ENCODE assay signal across 8 cellular contexts in genomic region chr17:65557349-65558310, GRCh38. TPM values are rescaled to one million over a fixed set of nuclear protein-coding genes. Genes with fewer than 3 reads are reported as not detected.
DNase-seq lines count a peak whose midpoint lies in the region; ATAC-seq and TF ChIP-seq lines count a peak whose summit lies in the region.

No MANE protein-coding gene starts in this region.

- H3K9me3 ChIP-seq in MM.1S (replicated peaks; ENCODE audit: insufficient read depth, low read length) (no peaks in the 10 kb centered on the region), colonic mucosa (no peaks in the 10 kb centered on the region)

- H3K4me2 ChIP-seq in MM.1S (ENCODE audit: low read depth, low read length) = peak overlapping the region; percentile 76

- TF ChIP-seq CTCF in MM.1S (IDR thresholded peaks at IDR 0.05; ENCODE audit: low read length) = no peak
- no peak for TF ChIP-seq CTCF in colonic mucosa (IDR thresholded peaks at IDR 0.05)
- no peak for TF ChIP-seq CTCF in omental fat pad (IDR thresholded peaks at IDR 0.05)

- DNase-seq in Caki2 (ENCODE audit: low read depth) (peak; percentile 78), MM.1S (no peak), colonic mucosa (peak; percentile 53), non-pigmented ciliary epithelial cell (ENCODE audit: low read depth) (peak; percentile 41), omental fat pad (ENCODE audit: low spot score) (no peak), Kasumi-1 (lab: John Stamatoyannopoulos, UW) (no peak)

- no peak overlapping the region for H3K4me3 ChIP-seq in MM.1S (ENCODE audit: low read length)
- peak overlapping the region; percentile 86 for H3K4me3 ChIP-seq in colonic mucosa

- intact Hi-C loops in colonic mucosa (cut with DNase I) = loop anchor here (5.0 kb wide), 2 partner anchors 100 to 270 kb away; no protein-coding TSS in a partner anchor

- no peaks in the 10 kb centered on the region for H3K9me2 ChIP-seq in MM.1S (replicated peaks; ENCODE audit: insufficient read depth, low read length)

- H3K9ac ChIP-seq in MM.1S (ENCODE audit: low read length) (no peak overlapping the region; the same call in 1 of the 2 replicates), colonic mucosa (ENCODE audit: low read depth in 2 of 2, low read length in 2 of 2) (peak overlapping the region in 1 of 2 donors; percentile 46)

- peaks cover 23% of the 10 kb centered on the region for H3K4me1 ChIP-seq in MM.1S (ENCODE audit: low read length)
- peaks cover 9% of the 10 kb centered on the region for H3K4me1 ChIP-seq in colonic mucosa

- H2AFZ ChIP-seq in MM.1S (ENCODE audit: low read length) = no peak overlapping the region

- in situ Hi-C loops in Caki2 (cut with HindIII; ENCODE audit: low pct_unique_long_range_greater_than_20kb, low sequenced_read_pairs) = no loop called here

- H3K36me3 ChIP-seq in MM.1S (replicated peaks; ENCODE audit: insufficient read depth, low read length) = no peaks in the 10 kb centered on the region
- H3K36me3 ChIP-seq in colonic mucosa = no peaks in the 10 kb centered on the region

- H3K27me3 ChIP-seq in MM.1S (replicated peaks; ENCODE audit: insufficient read depth, low read length) = no peaks in the 10 kb centered on the region
- H3K27me3 ChIP-seq in colonic mucosa = no peaks in the 10 kb centered on the region

- no peaks in the 10 kb centered on the region; the same call in 1 of the 2 replicates for H3K79me2 ChIP-seq in MM.1S (ENCODE audit: low read length)

- H4K20me1 ChIP-seq in MM.1S (ENCODE audit: insufficient read depth, low read length) = no peaks in the 10 kb centered on the region

- no peak for ATAC-seq in omental fat pad (ENCODE audit: low FRiP score)
- no peak for ATAC-seq in HG02571 (IDR thresholded peaks at IDR 0.05; ENCODE audit: unreplicated experiment)
- ATAC-seq in HG02678 (IDR thresholded peaks at IDR 0.05; ENCODE audit: unreplicated experiment) = no peak

- peaks cover 4% of the 10 kb centered on the region; the same call in 1 of the 2 replicates for H3F3A ChIP-seq in MM.1S (ENCODE audit: insufficient read depth, low read length)

- H3K27ac ChIP-seq in MM.1S (ENCODE audit: low read length) (no peak overlapping the region), colonic mucosa (peak overlapping the region; percentile 45)

RNA-seq across cellular contexts. Expression of gene AXIN2, which starts 3.8 kb away (rescaled TPM):
- not detected in 2 replicates for total RNA-seq in Caki2 (2014; rRNA removed; shearing (Covaris generic); ENCODE audit: low replicate concordance)
- 10 to 100 TPM; 38.0 to 41.6 TPM for total RNA-seq in colonic mucosa
- 10 to 100 TPM in 3 of 4 donors, 1 to 10 TPM in 1; 8.3 to 20.2 (median 11.2) TPM for total RNA-seq in omental fat pad

Comparison
In these comparisons a context has a peak if more than half of its experiments do, and no peak if none do; other contexts are left out.
1. DNase-seq: peak in Caki2 (single experiment), colonic mucosa (single experiment) and non-pigmented ciliary epithelial cell (single experiment); none in MM.1S (single experiment), omental fat pad (single experiment) and Kasumi-1 (0 of 2).